Comparison of ENCODE assay signal across 8 cellular contexts in genomic region chr11:72040497-72041363, GRCh38. TPM values are rescaled to one million over a fixed set of nuclear protein-coding genes. Genes with fewer than 3 reads are reported as not detected.
DNase-seq lines count a peak whose midpoint lies in the region; ATAC-seq lines count a peak whose summit lies in the region.

No MANE protein-coding gene starts in this region.

- peaks cover 48% of the 10 kb centered on the region for H3F3A ChIP-seq in GM23248 (ENCODE audit: insufficient read depth)

- peaks cover 40% of the 10 kb centered on the region for H3K4me1 ChIP-seq in GM23248 (ENCODE audit: insufficient read depth)

- peak overlapping the region; percentile 98 for H3K9ac ChIP-seq in GM23248

- peak overlapping the region; percentile 87 for H2AFZ ChIP-seq in GM23248

- in situ Hi-C loops in ACHN (cut with HindIII; ENCODE audit: low pct_ligation_motif_present, low pct_unique_long_range_greater_than_20kb, low sequenced_read_pairs) (no loop called here), GM23248 (cut with MboI) (no loop called here)

- peak overlapping the region; percentile 93 for H3K4me2 ChIP-seq in GM23248 (ENCODE audit: unreplicated experiment)

- H4K20me1 ChIP-seq in GM23248 (ENCODE audit: insufficient read depth) = no peaks in the 10 kb centered on the region; the same call in 1 of the 2 replicates

- peak overlapping the region; percentile 95 for H3K4me3 ChIP-seq in GM23248

- H3K27ac ChIP-seq in GM23248 = peak overlapping the region; percentile 99

- H3K9me3 ChIP-seq in GM23248 (ENCODE audit: low read depth) = no peaks in the 10 kb centered on the region

- peaks cover 89% of the 10 kb centered on the region for H3K79me2 ChIP-seq in GM23248 (ENCODE audit: insufficient read depth)

- peak; percentile 83 for DNase-seq in ACHN
- DNase-seq in GM23248 = peak; percentile 94
- peak; percentile 96 for DNase-seq in NCI-H2227 treated with DMSO at 0.1 percent for 48 hours (lab: John Stamatoyannopoulos, UW)
- DNase-seq in activated CD4-positive, alpha-beta T cell treated with anti-CD3 and anti-CD28 coated beads, Interleukin-2, amount 50 U/mL, for 1 hour = peak; percentile 85
- peak; percentile 59 to 94 for DNase-seq in dermis microvascular lymphatic vessel endothelial cell (ENCODE audit: low read depth in 2 of 2)
- peak; percentile 92 for DNase-seq in left lobe of liver (ENCODE audit: low spot score)
- peak; percentile 48 to 65 (median 54) for DNase-seq in stimulated activated CD4-positive, alpha-beta T cell treated with anti-CD3 and anti-CD28 coated beads, Interleukin-1b, Interleukin-23, amount 100 ng/mL, for 24 hours (ENCODE audit: low read depth in 4 of 4, low spot score in 1 of 4)

- no peaks in the 10 kb centered on the region for H3K9me2 ChIP-seq in GM23248 (ENCODE audit: insufficient read depth)

- WGBS in GM23248 (ENCODE audit: low coverage in 1 of 2, low lambda C conversion rate in 2 of 2, missing lambda C conversion rate in 2 of 2), 2 experiments = 0 to 1% methylated on average over 21 to 23 of the region's 23 CpGs

- no peaks in the 10 kb centered on the region for H3K27me3 ChIP-seq in GM23248 (replicated peaks; ENCODE audit: insufficient read depth)

- peak; percentile 76 for ATAC-seq in left lobe of liver
- no peak for ATAC-seq in GM19351 (IDR thresholded peaks at IDR 0.05; ENCODE audit: unreplicated experiment)

- no peaks in the 10 kb centered on the region; the same call in 1 of the 2 replicates for H3K36me3 ChIP-seq in GM23248 (ENCODE audit: low read depth)

RNA-seq across cellular contexts. Expression of gene NUMA1, which starts 39.6 kb away (rescaled TPM):
- 124 and 149 TPM in 2 replicates for total RNA-seq in GM23248 (2014; rRNA removed; shearing (Covaris generic))
- polyA plus RNA-seq in GM23248 (2016; fragmentation: Nextera tagmentation; extraction: Ambion mirVana) = 48.7 and 51.5 TPM in 2 replicates
- total RNA-seq in dermis microvascular lymphatic vessel endothelial cell (101 and 119 TPM in 2 replicates), left lobe of liver (59.0 TPM)

RNA-seq across cellular contexts. Expression of gene LRRC51, which starts 39.9 kb away (rescaled TPM):
- total RNA-seq in GM23248 (2014; rRNA removed; shearing (Covaris generic)) = 7.1 and 7.8 TPM in 2 replicates
- polyA plus RNA-seq in GM23248 (2016; fragmentation: Nextera tagmentation; extraction: Ambion mirVana) = 7.5 and 9.4 TPM in 2 replicates
- total RNA-seq in dermis microvascular lymphatic vessel endothelial cell (3.2 and 4.2 TPM in 2 replicates), left lobe of liver (7.6 TPM)

RNA-seq across cellular contexts. Expression of gene IL18BP, which starts 42.0 kb away (rescaled TPM):
- total RNA-seq in GM23248 (2014; rRNA removed; shearing (Covaris generic)) = 2.5 and 4.8 TPM in 2 replicates
- polyA plus RNA-seq in GM23248 (2016; fragmentation: Nextera tagmentation; extraction: Ambion mirVana) = 0.14 and 0.44 TPM in 2 replicates
- total RNA-seq in dermis microvascular lymphatic vessel endothelial cell (1.5 and 1.8 TPM in 2 replicates), left lobe of liver (3.0 TPM)
